8 cellular contexts compared by ENCODE assay signal in genomic region chr11:76637491-76638266, GRCh38. TPM values are rescaled to one million over a fixed set of nuclear protein-coding genes. Genes with fewer than 3 reads are reported as not detected.
DNase-seq lines count a peak whose midpoint lies in the region; ATAC-seq and TF ChIP-seq lines count a peak whose summit lies in the region.

No MANE protein-coding gene starts in this region.

- H3K36me3 ChIP-seq in Peyer's patch (no peaks in the 10 kb centered on the region), mesenchymal stem cell (ENCODE audit: control insufficient read depth in 1 of 2, insufficient read depth in 2 of 2, low read depth in 1 of 2, low read length in 2 of 2) (no peaks in the 10 kb centered on the region)

- peak; percentile 94 for ATAC-seq in GM19035 (IDR thresholded peaks at IDR 0.05; ENCODE audit: unreplicated experiment)
- peak; percentile 72 for ATAC-seq in HG02798 (IDR thresholded peaks at IDR 0.05; ENCODE audit: poor library complexity, unreplicated experiment)

- H2BK120ac ChIP-seq in mesenchymal stem cell (ENCODE audit: low read depth, low read length) = no peak overlapping the region

- TF ChIP-seq CTCF in Peyer's patch (IDR thresholded peaks at IDR 0.05) (no peak), osteocyte (IDR thresholded peaks at IDR 0.05) (no peak)

- no peak overlapping the region for H2AFZ ChIP-seq in mesenchymal stem cell (ENCODE audit: low read depth, low read length)

- no peak overlapping the region for H2BK15ac ChIP-seq in mesenchymal stem cell (ENCODE audit: low read depth, poor library complexity, severe bottlenecking)

- H3K14ac ChIP-seq in mesenchymal stem cell (ENCODE audit: low read length in 2 of 2) = no peak overlapping the region

- no peak overlapping the region for H3K9ac ChIP-seq in mesenchymal stem cell (ENCODE audit: low read length)

- no peak overlapping the region for H2BK12ac ChIP-seq in mesenchymal stem cell (ENCODE audit: low read length in 2 of 2)

- no peak overlapping the region for H3K4me2 ChIP-seq in mesenchymal stem cell (ENCODE audit: low read length, poor library complexity, severe bottlenecking)

- peaks cover 18% of the 10 kb centered on the region for H3K27me3 Mint-ChIP-seq in osteocyte (ENCODE audit: unreplicated experiment)

- no peak overlapping the region for H3K23ac ChIP-seq in mesenchymal stem cell (ENCODE audit: low read length in 2 of 2)

- H3K18ac ChIP-seq in mesenchymal stem cell (ENCODE audit: low read depth in 1 of 2, low read length in 2 of 2) = no peak overlapping the region

- H3K9me3 ChIP-seq in Peyer's patch (no peaks in the 10 kb centered on the region), mesenchymal stem cell (ENCODE audit: control insufficient read depth, low read length) (no peaks in the 10 kb centered on the region)

- no peak overlapping the region for H2AK5ac ChIP-seq in mesenchymal stem cell (ENCODE audit: low read length, severe bottlenecking)

- H3K27ac ChIP-seq in Peyer's patch (peak overlapping the region in 1 of 4 donors; percentile 17), mesenchymal stem cell (ENCODE audit: low read length, poor library complexity, severe bottlenecking) (no peak overlapping the region)

- H4K91ac ChIP-seq in mesenchymal stem cell (ENCODE audit: low read length) = no peak overlapping the region

- TF ChIP-seq POLR2A in Peyer's patch (IDR thresholded peaks at IDR 0.05) = no peak

- H3K4me1 ChIP-seq in Peyer's patch = peaks cover 0 to 16% (median 2%) of the 10 kb centered on the region in 4 donors
- no peaks in the 10 kb centered on the region for H3K4me1 ChIP-seq in mesenchymal stem cell (ENCODE audit: control insufficient read depth, insufficient read depth, low read depth, low read length)

- no peak overlapping the region for H3K4ac ChIP-seq in mesenchymal stem cell (ENCODE audit: low read depth in 1 of 2, low read length in 2 of 2)

- no peak overlapping the region for H3K27ac Mint-ChIP-seq in osteocyte (ENCODE audit: unreplicated experiment)

- H3K27me3 ChIP-seq in Peyer's patch = no peaks in the 10 kb centered on the region
- H3K27me3 ChIP-seq in mesenchymal stem cell (ENCODE audit: control insufficient read depth in 1 of 2, insufficient read depth in 1 of 2, low read length in 2 of 2) = peaks cover 0 to 36% of the 10 kb centered on the region in 2 experiments

- H3K9me3 Mint-ChIP-seq in osteocyte (ENCODE audit: unreplicated experiment) = no peaks in the 10 kb centered on the region

- 77% methylated on average over 14 of the region's 14 CpGs for WGBS in mesenchymal stem cell

- no peaks in the 10 kb centered on the region for H3K79me1 ChIP-seq in mesenchymal stem cell (replicated peaks; ENCODE audit: low read length, poor library complexity, severe bottlenecking)

- no peaks in the 10 kb centered on the region for H3K36me3 Mint-ChIP-seq in osteocyte (ENCODE audit: unreplicated experiment)

- H2BK5ac ChIP-seq in mesenchymal stem cell (ENCODE audit: low read depth, low read length, poor library complexity, severe bottlenecking) = no peak overlapping the region

- DNase-seq in Peyer's patch (peak; percentile 52 to 86 (median 83)), osteocyte (ENCODE audit: extremely low spot score, unreplicated experiment) (peak; percentile 82), COLO668 (lab: John Stamatoyannopoulos, UW; ENCODE audit: unreplicated experiment) (no peak), NCI-H2029 treated with DMSO at 0.1 percent for 48 hours (lab: John Stamatoyannopoulos, UW) (no peak), mesenchymal stem cell (no peak), KG1 (lab: John Stamatoyannopoulos, UW) (no peak)

- no peak overlapping the region for H4K8ac ChIP-seq in mesenchymal stem cell (ENCODE audit: low read length)

- no peak overlapping the region for H3K4me3 Mint-ChIP-seq in osteocyte (ENCODE audit: unreplicated experiment)

- H3K4me1 Mint-ChIP-seq in osteocyte (ENCODE audit: unreplicated experiment) = no peaks in the 10 kb centered on the region

- H3K4me3 ChIP-seq in Peyer's patch (no peak overlapping the region), mesenchymal stem cell (ENCODE audit: insufficient read depth in 1 of 2, low read depth in 1 of 2, low read length in 2 of 2) (no peak overlapping the region)

RNA-seq across cellular contexts. Expression of gene LRRC32, which starts 32.9 kb away (rescaled TPM):
- total RNA-seq in Peyer's patch (10 to 100 TPM in 3 of 4 donors, 1 to 10 TPM in 1; 4.0 to 36.7 (median 23.0) TPM), osteocyte (35.6 and 39.6 TPM in 2 replicates)
- polyA plus RNA-seq in mesenchymal stem cell (2013, experiment 1 of 2) = 35.9 TPM
- polyA plus RNA-seq in mesenchymal stem cell (2013, experiment 2 of 2) = 36.0 TPM

Comparison
In these comparisons a context has a peak if more than half of its experiments do, and no peak if none do; other contexts are left out.
1. DNase-seq: peak in Peyer's patch (3 of 3) and osteocyte (single experiment); none in COLO668 (single experiment), NCI-H2029 treated with DMSO at 0.1 percent for 48 hours (single experiment), mesenchymal stem cell (single experiment) and KG1 (single experiment).